14 cellular contexts compared by ENCODE assay signal in genomic region chr2:100941646-100942240, GRCh38.
DNase-seq lines count a peak whose midpoint lies in the region; ATAC-seq lines count a peak whose summit lies in the region.
"Had no signal": no experiment of that assay in that cellular context is flagged by ENCODE, and none has a peak within 500 bp of the region (broad histone marks: within the 10 kb centered on the region; RNA-seq: fewer than 3 reads in every experiment).

No MANE protein-coding gene starts in this region.

- no peaks in the 10 kb centered on the region for H3K36me3 ChIP-seq in BLaER1 treated with 17β-estradiol and CSF1 and Interleukin-3, amounts not matched to agents 10 nM and 100 nM
- no peaks in the 10 kb centered on the region for H3K36me3 ChIP-seq in GM23248 (ENCODE audit: low read depth)
- H3K36me3 ChIP-seq in adipocyte (ENCODE audit: control insufficient read depth, insufficient read depth, low read length, severe bottlenecking), result peaks cover 15% of the 10 kb centered on the region
- H3K36me3 ChIP-seq: WERI-Rb-1 had no signal

- no peaks in the 10 kb centered on the region for H3K9me2 ChIP-seq in GM23248 (ENCODE audit: insufficient read depth)

- H3K9me3 ChIP-seq in BLaER1 treated with 17β-estradiol and CSF1 and Interleukin-3, amounts not matched to agents 10 nM and 100 nM (replicated peaks in 1 of 11), result no peaks in the 10 kb centered on the region
- H3K9me3 ChIP-seq in GM23248 (ENCODE audit: low read depth) (no peaks in the 10 kb centered on the region), adipocyte (ENCODE audit: control insufficient read depth, low read length) (no peaks in the 10 kb centered on the region)
- H3K9me3 ChIP-seq: SJSA1 had no signal

- WGBS in GM23248 (ENCODE audit: low coverage in 1 of 2, low lambda C conversion rate in 2 of 2, missing lambda C conversion rate in 2 of 2), 2 experiments, result 44 to 47% methylated on average over 10 of the region's 10 CpGs

- in situ Hi-C loops in GM23248 (cut with MboI), result no loop called here

- H3K4me2 ChIP-seq in BLaER1 treated with 17β-estradiol and CSF1 and Interleukin-3, amounts not matched to agents 10 nM and 100 nM, result peak overlapping the region in 9 of 11 experiments; percentile 2 to 29 (median 11); a peak in 6 of 22 replicates
- no peak overlapping the region for H3K4me2 ChIP-seq in GM23248 (ENCODE audit: unreplicated experiment)

- H3K27me3 ChIP-seq in BLaER1 treated with 17β-estradiol and CSF1 and Interleukin-3, amounts not matched to agents 10 nM and 100 nM, result no peaks in the 10 kb centered on the region
- H3K27me3 ChIP-seq in GM23248 (replicated peaks; ENCODE audit: insufficient read depth), result no peaks in the 10 kb centered on the region
- no peaks in the 10 kb centered on the region for H3K27me3 ChIP-seq in adipocyte (replicated peaks; ENCODE audit: control insufficient read depth, insufficient read depth, low read length)
- H3K27me3 ChIP-seq: SJSA1 had no signal

- no peak overlapping the region for H3K4me3 ChIP-seq in BLaER1 treated with 17β-estradiol and CSF1 and Interleukin-3, amounts not matched to agents 10 nM and 100 nM
- H3K4me3 ChIP-seq in GM23248 (no peak overlapping the region), adipocyte (ENCODE audit: low read length) (peak overlapping the region; percentile 35)
- H3K4me3 ChIP-seq: coronary artery, SJSA1 had no signal

- H3K27ac ChIP-seq in BLaER1 treated with 17β-estradiol and CSF1 and Interleukin-3, amounts not matched to agents 10 nM and 100 nM, result no peak overlapping the region
- no peak overlapping the region for H3K27ac ChIP-seq in GM23248
- H3K27ac ChIP-seq: coronary artery, SJSA1, WERI-Rb-1 had no signal

- no peak overlapping the region for H2AFZ ChIP-seq in GM23248

- no peaks in the 10 kb centered on the region; a peak in 1 of 22 replicates for H4K20me1 ChIP-seq in BLaER1 treated with 17β-estradiol and CSF1 and Interleukin-3, amounts not matched to agents 10 nM and 100 nM
- H4K20me1 ChIP-seq in GM23248 (ENCODE audit: insufficient read depth), result no peaks in the 10 kb centered on the region

- no peaks in the 10 kb centered on the region for H3F3A ChIP-seq in GM23248 (ENCODE audit: insufficient read depth)

- no peak overlapping the region for H3K9ac ChIP-seq in BLaER1 treated with 17β-estradiol and CSF1 and Interleukin-3, amounts not matched to agents 10 nM and 100 nM
- no peak overlapping the region for H3K9ac ChIP-seq in GM23248
- peak overlapping the region; percentile 28 for H3K9ac ChIP-seq in adipocyte (ENCODE audit: low read length)

- ATAC-seq in GM18517 (IDR thresholded peaks at IDR 0.05; ENCODE audit: unreplicated experiment), result no peak

- H3K79me2 ChIP-seq in GM23248 (ENCODE audit: insufficient read depth), result no peaks in the 10 kb centered on the region

- peaks cover 0 to 24% (median 12%) of the 10 kb centered on the region in 10 experiments; a peak in 14 of 20 replicates for H3K4me1 ChIP-seq in BLaER1 treated with 17β-estradiol and CSF1 and Interleukin-3, amounts not matched to agents 10 nM and 100 nM
- H3K4me1 ChIP-seq in GM23248 (ENCODE audit: insufficient read depth) (peaks cover 13% of the 10 kb centered on the region), adipocyte (ENCODE audit: control insufficient read depth, insufficient read depth, low read length) (peaks cover 14% of the 10 kb centered on the region)

- DNase-seq in GM23248 (peak; percentile 59), adipocyte (ENCODE audit: low read depth) (no peak), islet precursor cell (peak; percentile 56), NCI-H2107 (lab: John Stamatoyannopoulos, UW) (no peak), NCI-H1417 (lab: John Stamatoyannopoulos, UW) (no peak), NCI-H446 (lab: John Stamatoyannopoulos, UW) (no peak)
- DNase-seq: KG1, NCI-H2029 treated with DMSO at 0.1 percent for 48 hours, nephron progenitor cell, WERI-Rb-1 had no signal

Comparison
In these comparisons a context has a peak if more than half of its experiments do, and no peak if none do; other contexts are left out.
1. DNase-seq: peak in GM23248 (single experiment) and islet precursor cell (single experiment); none in adipocyte (single experiment), NCI-H2107 (single experiment), NCI-H1417 (0 of 3) and NCI-H446 (0 of 2).